ENCODE assay signal across 8 cellular contexts in the genomic region with DNA sequence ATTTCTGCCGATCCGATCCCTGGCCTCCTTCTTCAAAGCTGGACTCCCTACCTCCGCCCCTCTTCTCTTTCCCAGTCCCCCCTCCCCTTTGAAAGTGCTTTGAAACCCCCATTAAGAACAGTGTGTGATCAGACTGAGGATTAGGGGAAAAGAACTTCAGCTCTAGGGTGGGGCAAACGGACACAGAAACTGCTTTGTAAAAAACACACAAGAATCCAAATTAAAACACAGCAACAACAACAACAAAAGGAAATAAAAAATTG. TPM values are rescaled to one million over a fixed set of nuclear protein-coding genes. Genes with fewer than 3 reads are reported as not detected.
DNase-seq lines count a peak whose midpoint lies in the region; ATAC-seq and TF ChIP-seq lines count a peak whose summit lies in the region.

No MANE protein-coding gene starts in this region.

- no peaks in the 10 kb centered on the region for H3K27me3 ChIP-seq in heart right ventricle
- H3K27me3 ChIP-seq in vagina = no peaks in the 10 kb centered on the region

- H3K27ac ChIP-seq in heart right ventricle (peak overlapping the region; percentile 96 to 99 (median 98)), vagina (peak overlapping the region; percentile 89)

- ATAC-seq in heart right ventricle = no peak
- ATAC-seq in left cardiac atrium = no peak
- ATAC-seq in HG03135 (IDR thresholded peaks at IDR 0.05; ENCODE audit: unreplicated experiment) = no peak

- 0 to 1% methylated on average over 4 of the region's 4 CpGs for WGBS in heart right ventricle, 2 donors

- H3K36me3 ChIP-seq in heart right ventricle (peaks cover 0 to 32% (median 4%) of the 10 kb centered on the region in 9 donors), vagina (no peaks in the 10 kb centered on the region)

- H3K9me3 ChIP-seq in heart right ventricle (no peaks in the 10 kb centered on the region), vagina (no peaks in the 10 kb centered on the region)

- TF ChIP-seq CTCF in heart right ventricle (IDR thresholded peaks at IDR 0.05) = no peak
- TF ChIP-seq CTCF in vagina (IDR thresholded peaks at IDR 0.05) = no peak

- intact Hi-C loops in heart right ventricle (cut with DNase I) (loop anchor here in 7 of 10 donors (2.0 to 10.0 kb wide), 11 partner anchors 102 to 677 kb away; no protein-coding TSS in a partner anchor), left cardiac atrium (cut with DNase I) (loop anchor here (2.0 to 10.0 kb wide), 5 partner anchors 205 to 703 kb away; no protein-coding TSS in a partner anchor), vagina (cut with DNase I) (no loop called here)

- DNase-seq in heart right ventricle = no peak
- no peak for DNase-seq in left cardiac atrium
- DNase-seq in cerebellar cortex (ENCODE audit: low spot score) = peak; percentile 34
- DNase-seq in medulla oblongata (ENCODE audit: extremely low spot score) = peak; percentile 58
- DNase-seq in vagina (ENCODE audit: extremely low spot score in 2 of 2) = no peak
- no peak for DNase-seq in NCI-H1436 treated with DMSO at 0.1 percent for 48 hours (lab: John Stamatoyannopoulos, UW)
- DNase-seq in stimulated activated CD4-positive, alpha-beta T cell treated with anti-CD3 and anti-CD28 coated beads, Interleukin-15, amount 100 ng/mL, for 24 hours = no peak

- TF ChIP-seq POLR2A in vagina (IDR thresholded peaks at IDR 0.05) = no peak

- H3K4me3 ChIP-seq in heart right ventricle = peak overlapping the region; percentile 76 to 100 (median 86)
- H3K4me3 ChIP-seq in vagina = peak overlapping the region; percentile 78 to 82

- peaks cover 0 to 54% (median 45%) of the 10 kb centered on the region in 9 donors for H3K4me1 ChIP-seq in heart right ventricle
- H3K4me1 ChIP-seq in vagina = peaks cover 49% of the 10 kb centered on the region

RNA-seq across cellular contexts. Expression of a gene that starts 1.4 kb away (rescaled TPM):
- total RNA-seq in heart right ventricle (10 to 100 TPM; 24.3 to 40.9 (median 34.5) TPM), left cardiac atrium (10 to 100 TPM; 41.4 to 42.7 TPM), vagina (43.2 TPM)
- polyA plus RNA-seq in heart right ventricle = 10 to 100 TPM; 26.5 to 31.1 TPM

Comparison
In these comparisons a context has a peak if more than half of its experiments do, and no peak if none do; other contexts are left out.
1. DNase-seq: peak in cerebellar cortex (single experiment) and medulla oblongata (single experiment); none in heart right ventricle (0 of 2), left cardiac atrium (single experiment), vagina (0 of 2), NCI-H1436 treated with DMSO at 0.1 percent for 48 hours (single experiment) and stimulated activated CD4-positive, alpha-beta T cell treated with anti-CD3 and anti-CD28 coated beads, Interleukin-15, amount 100 ng/mL, for 24 hours (single experiment).